In the genomic region with DNA sequence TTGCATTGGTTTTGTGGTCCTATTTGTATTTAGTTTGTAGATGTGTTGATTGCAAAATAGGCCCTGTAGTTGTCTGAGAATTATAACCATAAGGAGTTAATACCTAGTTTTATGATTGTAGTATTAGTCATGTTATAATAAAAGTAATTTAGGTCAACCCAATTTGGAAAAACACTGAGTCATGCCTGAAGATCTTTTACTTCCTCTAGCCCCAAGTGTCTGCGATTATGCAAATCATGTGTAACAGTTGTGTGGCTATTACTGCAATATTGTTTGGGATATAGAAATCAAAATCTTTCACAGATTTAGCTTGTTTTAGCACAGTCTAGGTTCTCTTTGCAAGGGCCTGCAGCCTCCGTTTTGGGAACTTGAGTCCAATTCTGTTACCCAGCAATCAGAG, we compare ENCODE assay signal across 8 cellular contexts. TPM values are rescaled to one million over a fixed set of nuclear protein-coding genes. Genes with fewer than 3 reads are reported as not detected.
DNase-seq lines count a peak whose midpoint lies in the region; ATAC-seq and TF ChIP-seq lines count a peak whose summit lies in the region.

No MANE protein-coding gene starts in this region.

- DNase-seq in adipocyte (ENCODE audit: low read depth) (peak; percentile 85), lower lobe of right lung (no peak), SHP77 (lab: John Stamatoyannopoulos, UW) (no peak), NCI-H1417 treated with DMSO at 0.1 percent for 48 hours (lab: John Stamatoyannopoulos, UW) (no peak), SJCRH30 (no peak)

- TF ChIP-seq CTCF in 22Rv1 (IDR thresholded peaks at IDR 0.05) (no peak), lower lobe of right lung (IDR thresholded peaks at IDR 0.05) (no peak)

- H3K27me3 ChIP-seq in adipocyte (replicated peaks; ENCODE audit: control insufficient read depth, insufficient read depth, low read length) (no peaks in the 10 kb centered on the region), lower lobe of right lung (ENCODE audit: low read depth) (no peaks in the 10 kb centered on the region), SJCRH30 (no peaks in the 10 kb centered on the region)

- H3K36me3 ChIP-seq in adipocyte (ENCODE audit: control insufficient read depth, insufficient read depth, low read length, severe bottlenecking) (peaks cover 4% of the 10 kb centered on the region), lower lobe of right lung (no peaks in the 10 kb centered on the region), SJCRH30 (no peaks in the 10 kb centered on the region)

- no peaks in the 10 kb centered on the region for H3K9me3 ChIP-seq in adipocyte (ENCODE audit: control insufficient read depth, low read length)
- H3K9me3 ChIP-seq in lower lobe of right lung = no peaks in the 10 kb centered on the region
- H3K9me3 ChIP-seq in SJCRH30 (replicated peaks) = no peaks in the 10 kb centered on the region

- H3K4me1 ChIP-seq in adipocyte (ENCODE audit: control insufficient read depth, insufficient read depth, low read length) = peaks cover 44% of the 10 kb centered on the region
- H3K4me1 ChIP-seq in lower lobe of right lung = peaks cover 25% of the 10 kb centered on the region
- no peaks in the 10 kb centered on the region for H3K4me1 ChIP-seq in SJCRH30

- intact Hi-C loops in lower lobe of right lung (cut with DNase I) = no loop called here

- peak overlapping the region; percentile 84 for H3K9ac ChIP-seq in adipocyte (ENCODE audit: low read length)

- H3K4me3 ChIP-seq in adipocyte (ENCODE audit: low read length) (peak overlapping the region; percentile 72), lower lobe of right lung (no peak overlapping the region), SJCRH30 (no peak overlapping the region)

- ATAC-seq in GM18907 (IDR thresholded peaks at IDR 0.05; ENCODE audit: unreplicated experiment) (peak; percentile 84), HG03378 (IDR thresholded peaks at IDR 0.05; ENCODE audit: unreplicated experiment) (peak; percentile 93), lower lobe of right lung (peak; percentile 59 to 66)

- H3K27ac ChIP-seq in 22Rv1 = peak overlapping the region; percentile 23; the same call in 1 of the 2 replicates
- H3K27ac ChIP-seq in lower lobe of right lung = peak overlapping the region; percentile 2
- H3K27ac ChIP-seq in SJCRH30 = no peak overlapping the region

RNA-seq across cellular contexts. Expression of a gene that starts 12.6 kb away (rescaled TPM):
- total RNA-seq in lower lobe of right lung = 21.1 TPM
- total RNA-seq in SJCRH30 (2014; rRNA removed; shearing (Covaris generic)) = 5.8 and 7.5 TPM in 2 replicates

RNA-seq across cellular contexts. Expression of a gene that starts 37.1 kb away (rescaled TPM):
- 140 TPM for total RNA-seq in lower lobe of right lung
- total RNA-seq in SJCRH30 (2014; rRNA removed; shearing (Covaris generic)) = 151 and 163 TPM in 2 replicates
